ENCODE assay signal across 25 cellular contexts in the genomic region with DNA sequence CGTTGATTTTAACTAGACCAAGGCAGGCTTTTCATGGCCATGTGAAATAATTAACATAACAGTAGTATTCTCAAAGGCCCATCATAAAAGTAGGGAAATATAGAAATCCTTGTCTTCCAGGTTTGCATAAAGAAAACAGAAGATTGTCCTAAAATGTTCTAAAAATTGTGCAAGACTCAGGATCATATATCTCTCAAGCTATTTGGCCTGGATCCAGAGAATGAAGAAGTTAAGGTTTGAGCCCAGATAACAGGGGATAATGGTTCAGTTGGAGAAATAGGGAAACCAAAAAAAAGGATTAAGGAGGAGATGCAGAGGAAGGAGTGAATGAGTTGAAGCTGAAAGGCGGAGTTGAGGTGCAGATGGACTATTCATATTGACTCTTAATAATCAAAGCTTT.
DNase-seq lines count a peak whose midpoint lies in the region; ATAC-seq and TF ChIP-seq lines count a peak whose summit lies in the region.
"Had no signal": no experiment of that assay in that cellular context is flagged by ENCODE, and none has a peak within 500 bp of the region (broad histone marks: within the 10 kb centered on the region; RNA-seq: fewer than 3 reads in every experiment).

No MANE protein-coding gene starts in this region.

- intact Hi-C loops in dorsolateral prefrontal cortex (cut with DNase I): no loop called here

- H3K27ac ChIP-seq in SK-N-SH (ENCODE audit: low read depth in 2 of 2, low read length in 1 of 2) (no peak overlapping the region), SK-N-MC (peak overlapping the region; percentile 90), dorsolateral prefrontal cortex (no peak overlapping the region)
- H3K27ac ChIP-seq: GM23248, PC-9, SJCRH30 had no signal

- no peaks in the 10 kb centered on the region; a peak in 1 of 4 replicates for H3K4me1 ChIP-seq in SK-N-SH (ENCODE audit: control insufficient read depth in 1 of 2, insufficient read depth in 2 of 2, low read depth in 1 of 2, low read length in 1 of 2)
- H3K4me1 ChIP-seq: SJCRH30 had no signal

- H3F3A ChIP-seq in SK-N-SH (replicated peaks; ENCODE audit: insufficient read depth): no peaks in the 10 kb centered on the region

- H3K4me3 ChIP-seq in SK-N-SH (ENCODE audit: low read depth in 2 of 2, low read length in 1 of 2) (no peak overlapping the region), SK-N-MC (no peak overlapping the region), fibroblast of pulmonary artery (replicated peaks; ENCODE audit: low read depth, low read length) (no peak overlapping the region), dorsolateral prefrontal cortex (no peak overlapping the region)
- H3K4me3 ChIP-seq: GM23248, PC-9, SJCRH30 had no signal

- H3K36me3 ChIP-seq in SK-N-SH (replicated peaks in 1 of 2; ENCODE audit: control insufficient read depth in 1 of 2, insufficient read depth in 2 of 2, low read length in 1 of 2): no peaks in the 10 kb centered on the region
- 0 out of 2 replicates have a peak, but pooled peaks cover 5% of the 10 kb centered on the region for H3K36me3 ChIP-seq in SK-N-MC (ENCODE audit: insufficient read depth, low read length)
- H3K36me3 ChIP-seq: SJCRH30 had no signal

- no peaks in the 10 kb centered on the region for H3K9me2 ChIP-seq in SK-N-SH

- CTCF ChIA-PET in SK-N-SH (lab: Yijun Ruan, JAX): interaction anchor here (1.0 to 1.8 kb wide), 2 partner anchors 8 to 9 kb away, joined by 3 to 4 read pairs; no protein-coding TSS in a partner anchor

- no peak for TF ChIP-seq RAD21 in SK-N-SH (IDR thresholded peaks at IDR 0.05; ENCODE audit: low read length)

- 0 out of 2 replicates have a peak, but pooled peaks cover 2% of the 10 kb centered on the region for H3K9me3 ChIP-seq in SK-N-SH
- H3K9me3 ChIP-seq in SK-N-MC (ENCODE audit: low read depth, low read length): no peaks in the 10 kb centered on the region
- H3K9me3 ChIP-seq: SJCRH30 had no signal

- no peaks in the 10 kb centered on the region for H3K27me3 ChIP-seq in SK-N-SH (ENCODE audit: insufficient read depth)
- H3K27me3 ChIP-seq in dorsolateral prefrontal cortex: no peaks in the 10 kb centered on the region
- H3K27me3 ChIP-seq: SJCRH30 had no signal

- H3K79me2 ChIP-seq in SK-N-SH (ENCODE audit: insufficient read depth): no peaks in the 10 kb centered on the region

- H3K4me2 ChIP-seq in SK-N-SH: no peak overlapping the region
- H3K4me2 ChIP-seq: PC-9 had no signal

- ATAC-seq in SK-N-SH treated with all-trans-retinoic acid at 6 μM for 48 hours: no peak
- ATAC-seq: Right ventricle myocardium inferior had no signal

- DNase-seq in SK-N-SH (no peak), SK-N-MC (ENCODE audit: low read depth, low spot score) (peak; percentile 78), fibroblast of pulmonary artery (ENCODE audit: low read depth) (peak; percentile 10), GM20000 (ENCODE audit: low spot score) (no peak), NCI-H187 (lab: John Stamatoyannopoulos, UW) (no peak), DMS53 (lab: John Stamatoyannopoulos, UW) (no peak), dorsolateral prefrontal cortex (no peak)
- DNase-seq: 8988T; Calu3; DND-41; GM23248; H7; KG1; NCI-H1048; NCI-H1417; NCI-H1694; NCI-H2081; NCI-H446 treated with DMSO at 0.1 percent for 48 hours; NCI-H526; NCI-H82; NK-92 treated with Interleukin-12 subunit alpha and Interleukin-12 subunit beta, amount 100 ng/mL, for 24 hours; PC-9; SJCRH30 had no signal

- WGBS in SK-N-SH (ENCODE audit: low lambda C conversion rate): 79% methylated on average over 2 of the region's 2 CpGs

- TF ChIP-seq CTCF in SK-N-SH (IDR thresholded peaks at IDR 0.05): no peak
- no peak for TF ChIP-seq CTCF in fibroblast of pulmonary artery (IDR thresholded peaks at IDR 0.05; ENCODE audit: low read length, missing control alignments)
- no peak for TF ChIP-seq CTCF in GM20000 (IDR thresholded peaks at IDR 0.05; ENCODE audit: extremely low read depth, missing control alignments)
- no peak for TF ChIP-seq CTCF in dorsolateral prefrontal cortex (IDR thresholded peaks at IDR 0.05 in 54 of 56, conservative IDR thresholded peaks at IDR 0.05 in 2 of 56; ENCODE audit: low read depth in 1 of 56, partially characterized antibody in 56 of 56)

- no peak overlapping the region for H3K9ac ChIP-seq in SK-N-SH
- no peak overlapping the region for H3K9ac ChIP-seq in SK-N-MC (ENCODE audit: insufficient read length)
- H3K9ac ChIP-seq: GM23248 had no signal

- no peak for TF ChIP-seq EP300 in SK-N-SH (IDR thresholded peaks at IDR 0.05; ENCODE audit: borderline replicate concordance in 1 of 2, low read depth in 1 of 2, low read length in 1 of 2)

- no peaks in the 10 kb centered on the region for H4K20me1 ChIP-seq in SK-N-SH (ENCODE audit: insufficient read depth)

- POLR2A ChIA-PET in SK-N-SH (lab: Yijun Ruan, JAX): no interaction called here

- peak overlapping the region; percentile 4; the same call in 1 of the 2 replicates for H2AFZ ChIP-seq in SK-N-SH (ENCODE audit: low read depth)
- H2AFZ ChIP-seq: GM23248, PC-9 had no signal

TF ChIP-seq in SK-N-SH, 30 proteins besides CTCF, POLR2A, EP300 and RAD21:
- no peak for TF ChIP-seq MXI1 (IDR thresholded peaks at IDR 0.05; ENCODE audit: low read depth, low read length)
- TF ChIP-seq GABPA (IDR thresholded peaks at IDR 0.05; ENCODE audit: low read depth): no peak
- TF ChIP-seq, protein P1, sequence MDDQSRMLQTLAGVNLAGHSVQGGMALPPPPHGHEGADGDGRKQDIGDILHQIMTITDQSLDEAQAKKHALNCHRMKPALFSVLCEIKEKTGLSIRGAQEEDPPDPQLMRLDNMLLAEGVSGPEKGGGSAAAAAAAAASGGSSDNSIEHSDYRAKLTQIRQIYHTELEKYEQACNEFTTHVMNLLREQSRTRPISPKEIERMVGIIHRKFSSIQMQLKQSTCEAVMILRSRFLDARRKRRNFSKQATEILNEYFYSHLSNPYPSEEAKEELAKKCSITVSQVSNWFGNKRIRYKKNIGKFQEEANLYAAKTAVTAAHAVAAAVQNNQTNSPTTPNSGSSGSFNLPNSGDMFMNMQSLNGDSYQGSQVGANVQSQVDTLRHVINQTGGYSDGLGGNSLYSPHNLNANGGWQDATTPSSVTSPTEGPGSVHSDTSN (IDR thresholded peaks at IDR 0.05): no peak
- TF ChIP-seq FOXJ3 (CRISPR knock-in tag; IDR thresholded peaks at IDR 0.05): no peak
- no peak for TF ChIP-seq TEAD4 (IDR thresholded peaks at IDR 0.05; ENCODE audit: borderline replicate concordance, insufficient read depth)

TF ChIP-seq in SK-N-SH treated with all-trans-retinoic acid at 6 μM for 48 hours, 23 proteins besides CTCF, POLR2A, EP300 and RAD21 (continues in another document):
- TF ChIP-seq ISL1 (CRISPR knock-in tag; IDR thresholded peaks at IDR 0.05) (no peak), ZFP3 (CRISPR knock-in tag; IDR thresholded peaks at IDR 0.05) (no peak), ZNF70 (CRISPR knock-in tag; IDR thresholded peaks at IDR 0.05) (no peak), PPARA (CRISPR knock-in tag; IDR thresholded peaks at IDR 0.05; ENCODE audit: borderline replicate concordance) (no peak), CSDC2 (CRISPR knock-in tag; IDR thresholded peaks at IDR 0.05) (no peak), SNAI2 (CRISPR knock-in tag; IDR thresholded peaks at IDR 0.05) (no peak), ZNF565 (CRISPR knock-in tag; conservative IDR thresholded peaks at IDR 0.05; ENCODE audit: low read depth) (no peak), BACH2 (CRISPR knock-in tag; IDR thresholded peaks at IDR 0.05; ENCODE audit: borderline replicate concordance) (no peak), ZC3H10 (CRISPR knock-in tag; IDR thresholded peaks at IDR 0.05) (no peak), TOX (CRISPR knock-in tag; IDR thresholded peaks at IDR 0.05; ENCODE audit: borderline replicate concordance) (no peak), RARB (CRISPR knock-in tag; IDR thresholded peaks at IDR 0.05) (no peak), ZFP30 (CRISPR knock-in tag; IDR thresholded peaks at IDR 0.05) (no peak), OSR1 (CRISPR knock-in tag; IDR thresholded peaks at IDR 0.05) (no peak), ZNF8 (CRISPR knock-in tag; IDR thresholded peaks at IDR 0.05) (no peak)
- TF ChIP-seq, protein P2, sequence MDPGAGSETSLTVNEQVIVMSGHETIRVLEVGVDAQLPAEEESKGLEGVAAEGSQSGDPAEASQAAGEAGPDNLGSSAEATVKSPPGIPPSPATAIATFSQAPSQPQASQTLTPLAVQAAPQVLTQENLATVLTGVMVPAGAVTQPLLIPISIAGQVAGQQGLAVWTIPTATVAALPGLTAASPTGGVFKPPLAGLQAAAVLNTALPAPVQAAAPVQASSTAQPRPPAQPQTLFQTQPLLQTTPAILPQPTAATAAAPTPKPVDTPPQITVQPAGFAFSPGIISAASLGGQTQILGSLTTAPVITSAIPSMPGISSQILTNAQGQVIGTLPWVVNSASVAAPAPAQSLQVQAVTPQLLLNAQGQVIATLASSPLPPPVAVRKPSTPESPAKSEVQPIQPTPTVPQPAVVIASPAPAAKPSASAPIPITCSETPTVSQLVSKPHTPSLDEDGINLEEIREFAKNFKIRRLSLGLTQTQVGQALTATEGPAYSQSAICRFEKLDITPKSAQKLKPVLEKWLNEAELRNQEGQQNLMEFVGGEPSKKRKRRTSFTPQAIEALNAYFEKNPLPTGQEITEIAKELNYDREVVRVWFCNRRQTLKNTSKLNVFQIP (CRISPR knock-in tag; IDR thresholded peaks at IDR 0.05; ENCODE audit: borderline replicate concordance, low read depth): no peak
- TF ChIP-seq, protein P3, sequence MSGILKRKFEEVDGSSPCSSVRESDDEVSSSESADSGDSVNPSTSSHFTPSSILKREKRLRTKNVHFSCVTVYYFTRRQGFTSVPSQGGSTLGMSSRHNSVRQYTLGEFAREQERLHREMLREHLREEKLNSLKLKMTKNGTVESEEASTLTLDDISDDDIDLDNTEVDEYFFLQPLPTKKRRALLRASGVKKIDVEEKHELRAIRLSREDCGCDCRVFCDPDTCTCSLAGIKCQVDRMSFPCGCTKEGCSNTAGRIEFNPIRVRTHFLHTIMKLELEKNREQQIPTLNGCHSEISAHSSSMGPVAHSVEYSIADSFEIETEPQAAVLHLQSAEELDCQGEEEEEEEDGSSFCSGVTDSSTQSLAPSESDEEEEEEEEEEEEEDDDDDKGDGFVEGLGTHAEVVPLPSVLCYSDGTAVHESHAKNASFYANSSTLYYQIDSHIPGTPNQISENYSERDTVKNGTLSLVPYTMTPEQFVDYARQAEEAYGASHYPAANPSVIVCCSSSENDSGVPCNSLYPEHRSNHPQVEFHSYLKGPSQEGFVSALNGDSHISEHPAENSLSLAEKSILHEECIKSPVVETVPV (CRISPR knock-in tag; IDR thresholded peaks at IDR 0.05): no peak

Comparison
In these comparisons a context has a peak if more than half of its experiments do, and no peak if none do; other contexts are left out.
1. DNase-seq: peak in SK-N-MC (single experiment) and fibroblast of pulmonary artery (single experiment); none in SK-N-SH (single experiment), GM20000 (single experiment), NCI-H187 (0 of 2), DMS53 (single experiment) and dorsolateral prefrontal cortex (0 of 10).